Comparison of ENCODE assay signal across 6 cellular contexts in the genomic region with DNA sequence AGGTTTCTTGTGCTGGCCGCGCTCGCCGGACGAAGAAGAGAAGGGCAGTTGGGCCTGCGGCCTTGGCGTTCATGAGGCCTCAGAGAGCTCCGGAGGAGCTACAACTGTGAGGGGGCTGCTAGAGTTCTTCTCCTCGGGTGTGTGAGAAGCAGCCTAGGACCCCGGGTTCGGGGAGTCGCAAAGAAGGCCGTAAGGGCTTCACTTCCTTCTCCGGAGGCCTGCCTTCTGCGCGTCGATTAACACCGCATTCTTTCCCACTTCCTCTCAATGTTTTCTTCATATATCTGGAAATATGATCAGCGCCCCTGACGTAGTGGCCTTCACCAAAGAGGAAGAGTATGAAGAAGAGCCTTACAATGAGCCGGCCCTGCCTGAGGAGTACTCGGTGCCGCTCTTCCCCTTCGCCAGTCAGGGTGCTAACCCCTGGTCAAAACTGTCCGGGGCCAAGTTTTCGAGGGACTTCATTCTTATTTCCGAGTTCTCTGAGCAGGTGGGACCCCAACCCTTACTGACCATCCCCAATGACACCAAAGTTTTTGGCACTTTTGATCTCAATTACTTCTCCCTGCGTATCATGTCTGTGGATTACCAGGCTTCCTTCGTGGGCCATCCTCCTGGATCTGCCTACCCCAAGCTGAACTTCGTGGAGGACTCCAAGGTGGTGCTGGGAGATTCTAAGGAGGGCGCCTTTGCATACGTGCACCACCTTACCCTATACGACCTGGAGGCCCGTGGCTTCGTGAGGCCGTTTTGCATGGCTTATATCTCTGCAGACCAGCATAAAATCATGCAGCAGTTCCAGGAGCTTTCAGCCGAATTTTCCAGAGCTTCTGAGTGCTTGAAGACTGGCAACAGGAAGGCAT. TPM values are rescaled to one million over a fixed set of nuclear protein-coding genes. Genes with fewer than 3 reads are reported as not detected.
DNase-seq lines count a peak whose midpoint lies in the region; ATAC-seq and TF ChIP-seq lines count a peak whose summit lies in the region.

No MANE protein-coding gene starts in this region.

- POLR2A ChIA-PET in Panc1 (lab: Charles Lee): no interaction called here

- peak; percentile 4; the same call in 1 of the 2 replicates for ATAC-seq in Panc1

- H3K4me3 ChIP-seq in GM12875 (ENCODE audit: low read depth, low read length): peak overlapping the region; percentile 99
- peak overlapping the region; percentile 74 to 96 for H3K4me3 ChIP-seq in Panc1 (ENCODE audit: low read depth in 2 of 2, low read length in 2 of 2)
- H3K4me3 ChIP-seq in fibroblast of lung (replicated peaks in 1 of 4; ENCODE audit: control extremely low read depth in 1 of 4, insufficient read depth in 1 of 4, low read depth in 3 of 4, low read length in 4 of 4): peak overlapping the region; percentile 79 to 96 (median 94)
- peak overlapping the region; percentile 79 to 92 (median 88) for H3K4me3 ChIP-seq in subcutaneous abdominal adipose tissue (ENCODE audit: low read depth in 1 of 5, low read length in 5 of 5)

- H3K79me2 ChIP-seq in fibroblast of lung (ENCODE audit: control insufficient read depth, insufficient read depth, low read length): peaks cover 87% of the 10 kb centered on the region

- H3K4me2 ChIP-seq in fibroblast of lung (ENCODE audit: extremely low read depth, insufficient read depth, low read length): peak overlapping the region; percentile 93

- H2AFZ ChIP-seq in fibroblast of lung (ENCODE audit: low read length): peak overlapping the region; percentile 81

- H3K4me1 ChIP-seq in Panc1 (ENCODE audit: control insufficient read depth, insufficient read depth, low read length) (peaks cover 23% of the 10 kb centered on the region), fibroblast of lung (ENCODE audit: control insufficient read depth, extremely low read depth, insufficient read depth, low read length) (peaks cover 9% of the 10 kb centered on the region), subcutaneous abdominal adipose tissue (ENCODE audit: control insufficient read depth in 5 of 5, insufficient read depth in 5 of 5, low read length in 5 of 5) (peaks cover 23 to 83% (median 71%) of the 10 kb centered on the region in 5 donors)

- H3K9ac ChIP-seq in fibroblast of lung (ENCODE audit: insufficient read depth, low read length): peak overlapping the region; percentile 91
- H3K9ac ChIP-seq in subcutaneous abdominal adipose tissue (ENCODE audit: low read length in 5 of 5): peak overlapping the region; percentile 89 to 98 (median 96)

- in situ Hi-C loops in Panc1 (cut with HindIII; ENCODE audit: low pct_unique_long_range_greater_than_20kb, low sequenced_read_pairs): no loop called here

- no peaks in the 10 kb centered on the region for H3K27me3 ChIP-seq in Panc1 (ENCODE audit: control insufficient read depth, insufficient read depth, low read length)
- H3K27me3 ChIP-seq in fibroblast of lung (ENCODE audit: control insufficient read depth, insufficient read depth, low read length): no peaks in the 10 kb centered on the region
- H3K27me3 ChIP-seq in subcutaneous abdominal adipose tissue (ENCODE audit: control insufficient read depth in 5 of 5, insufficient read depth in 4 of 5, low read length in 5 of 5): no peaks in the 10 kb centered on the region

- intact Hi-C loops in Panc1 (cut with micrococcal nuclease; ENCODE audit: unreplicated experiment): no loop called here

- CTCF ChIA-PET in Panc1 (lab: Charles Lee): no interaction called here

- TSS peak; percentile 81 for BruUV-seq in Panc1 (replicated peaks; lab: Mats Ljungman, UMichigan)

- H3K27ac ChIP-seq in Panc1 (ENCODE audit: low read length): peak overlapping the region; percentile 85
- peak overlapping the region; percentile 96 for H3K27ac ChIP-seq in fibroblast of lung (ENCODE audit: insufficient read depth, low read length)
- peak overlapping the region; percentile 97 for H3K27ac ChIP-seq in subcutaneous abdominal adipose tissue (ENCODE audit: low read depth, low read length)

- H3K36me3 ChIP-seq in Panc1 (ENCODE audit: control insufficient read depth, insufficient read depth, low read length) (peaks cover 2% of the 10 kb centered on the region), fibroblast of lung (ENCODE audit: control insufficient read depth, insufficient read depth, low read length) (peaks cover 10% of the 10 kb centered on the region), subcutaneous abdominal adipose tissue (ENCODE audit: control insufficient read depth in 5 of 5, insufficient read depth in 5 of 5, low read length in 5 of 5) (peaks cover 0 to 53% (median 35%) of the 10 kb centered on the region in 5 donors)

- TF ChIP-seq CTCF in GM12875 (IDR thresholded peaks at IDR 0.05; ENCODE audit: borderline replicate concordance, insufficient read depth, low read depth, low read length) (no peak), Panc1 (IDR thresholded peaks at IDR 0.05) (no peak), fibroblast of lung (conservative IDR thresholded peaks at IDR 0.05 in 1 of 2, IDR thresholded peaks at IDR 0.05 in 1 of 2; ENCODE audit: low read depth in 1 of 2, low read length in 2 of 2) (no peak)

- no peaks in the 10 kb centered on the region for H3K9me3 ChIP-seq in Panc1 (ENCODE audit: control insufficient read depth, insufficient read depth, low read depth, low read length)
- no peaks in the 10 kb centered on the region for H3K9me3 ChIP-seq in fibroblast of lung (ENCODE audit: control insufficient read depth, insufficient read depth, low read depth, low read length)
- no peaks in the 10 kb centered on the region for H3K9me3 ChIP-seq in subcutaneous abdominal adipose tissue (ENCODE audit: control insufficient read depth in 5 of 5, low read length in 5 of 5)

- no peaks in the 10 kb centered on the region for H4K20me1 ChIP-seq in fibroblast of lung (ENCODE audit: control insufficient read depth, extremely low read depth, insufficient read depth, low read length)

- DNase-seq in Panc1 (ENCODE audit: low read depth, low spot score) (no peak), fibroblast of lung (ENCODE audit: low read depth in 2 of 2) (no peak), NCI-H2029 (lab: John Stamatoyannopoulos, UW) (no peak), superior temporal gyrus (ENCODE audit: extremely low spot score) (no peak)

RNA-seq across cellular contexts. Expression of a gene that starts 0.6 kb away (rescaled TPM):
- 24.9 TPM for total RNA-seq in Panc1 (2021; ENCODE audit: unreplicated experiment)
- polyA plus RNA-seq in Panc1 (2012; ENCODE audit: insufficient read length): 13.8 TPM
- total RNA-seq in fibroblast of lung: 17.2 and 19.5 TPM in 2 replicates
- polyA plus RNA-seq in fibroblast of lung: 8.6 and 10.8 TPM in 2 replicates
- 7.9 and 8.4 TPM in 2 replicates for polyA plus RNA-seq in fibroblast of lung (2012)
- 31.9 and 37.5 TPM in 2 replicates for polyA minus RNA-seq in fibroblast of lung (ENCODE audit: low replicate concordance)

RNA-seq across cellular contexts. Expression of a gene that starts 0.9 kb away (rescaled TPM):
- total RNA-seq in Panc1 (2021; ENCODE audit: unreplicated experiment) (49.3 TPM), fibroblast of lung (15.4 and 16.5 TPM in 2 replicates)
- 21.0 TPM for polyA plus RNA-seq in Panc1 (2012; ENCODE audit: insufficient read length)
- polyA plus RNA-seq in fibroblast of lung: 12.7 and 17.5 TPM in 2 replicates
- polyA plus RNA-seq in fibroblast of lung (2012): 12.3 and 14.3 TPM in 2 replicates
- polyA minus RNA-seq in fibroblast of lung (ENCODE audit: low replicate concordance): 12.8 and 99.9 TPM in 2 replicates

RNA-seq across cellular contexts. Expression of a gene that starts 47.6 kb away (rescaled TPM):
- total RNA-seq in Panc1 (2021; ENCODE audit: unreplicated experiment): 21.7 TPM
- polyA plus RNA-seq in Panc1 (2012; ENCODE audit: insufficient read length): 22.1 TPM
- total RNA-seq in fibroblast of lung: 9.2 and 11.9 TPM in 2 replicates
- 11.6 and 12.6 TPM in 2 replicates for polyA plus RNA-seq in fibroblast of lung
- polyA plus RNA-seq in fibroblast of lung (2012): 12.2 and 14.0 TPM in 2 replicates
- 6.2 and 11.6 TPM in 2 replicates for polyA minus RNA-seq in fibroblast of lung (ENCODE audit: low replicate concordance)

RNA-seq across cellular contexts. Expression of a gene that starts 55.3 kb away (rescaled TPM):
- 11.2 TPM for total RNA-seq in Panc1 (2021; ENCODE audit: unreplicated experiment)
- 18.5 TPM for polyA plus RNA-seq in Panc1 (2012; ENCODE audit: insufficient read length)
- 13.1 and 16.2 TPM in 2 replicates for total RNA-seq in fibroblast of lung
- polyA plus RNA-seq in fibroblast of lung: 3.9 and 4.2 TPM in 2 replicates
- polyA plus RNA-seq in fibroblast of lung (2012): 6.7 and 7.9 TPM in 2 replicates
- 6.9 and 7.3 TPM in 2 replicates for polyA minus RNA-seq in fibroblast of lung (ENCODE audit: low replicate concordance)

RNA-seq across cellular contexts. Expression of a gene that starts 57.2 kb away (rescaled TPM):
- total RNA-seq in Panc1 (2021; ENCODE audit: unreplicated experiment) (207 TPM), fibroblast of lung (284 and 395 TPM in 2 replicates)
- polyA plus RNA-seq in Panc1 (2012; ENCODE audit: insufficient read length): 215 TPM
- polyA plus RNA-seq in fibroblast of lung: 199 and 313 TPM in 2 replicates
- polyA plus RNA-seq in fibroblast of lung (2012): 223 and 352 TPM in 2 replicates
- 521 and 754 TPM in 2 replicates for polyA minus RNA-seq in fibroblast of lung (ENCODE audit: low replicate concordance)
